ENCODE assay signal across 10 cellular contexts in the genomic region with DNA sequence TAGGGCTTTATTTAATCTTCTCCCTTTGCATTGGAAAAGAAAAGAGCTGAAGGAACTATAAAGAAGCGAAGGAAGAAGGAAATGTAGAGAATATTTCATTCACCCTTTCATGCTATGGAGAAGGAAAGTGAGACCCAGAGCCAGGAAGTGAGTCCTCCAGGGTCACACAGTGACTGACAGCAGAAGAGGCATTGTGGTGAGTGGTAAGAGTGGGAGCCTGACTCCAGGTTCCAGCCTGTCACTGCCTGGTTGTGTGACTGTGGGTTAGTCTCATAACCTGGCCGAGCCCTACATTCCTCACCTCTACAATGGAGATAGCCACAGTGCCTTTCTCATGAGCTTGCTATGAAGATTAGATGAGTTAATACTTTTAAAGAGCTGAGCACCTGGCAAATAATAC.
"Had no signal": no experiment of that assay in that cellular context is flagged by ENCODE, and none has a peak within 500 bp of the region (broad histone marks: within the 10 kb centered on the region; RNA-seq: fewer than 3 reads in every experiment).

No MANE protein-coding gene starts in this region.

- ATAC-seq: activated CD4-positive, alpha-beta T cell treated with anti-CD3 and anti-CD28 coated beads for 36 hours; effector memory CD8-positive, alpha-beta T cell; gastroesophageal sphincter; left ventricle myocardium superior; stimulated activated effector memory CD8-positive, alpha-beta T cell treated with anti-CD3 and anti-CD28 coated beads, Interleukin-12 subunit alpha, Interleukin-12 subunit beta, amount 100 ng/mL, for 72 hours; upper lobe of right lung had no signal

- DNase-seq: activated CD4-positive, alpha-beta T cell treated with anti-CD3 and anti-CD28 coated beads for 36 hours; activated naive CD4-positive, alpha-beta T cell treated with anti-CD3 and anti-CD28 coated beads, Interleukin-2, amount 10 ng/mL, durations not matched to agents 7 days and 5 days; amniotic stem cell; effector memory CD8-positive, alpha-beta T cell; kidney; left ventricle myocardium superior; T-helper 9 cell; upper lobe of right lung had no signal

- FAIRE-seq: kidney had no signal
